In genomic region chr18:32478317-32478716, GRCh38 we compare ENCODE assay signal across 25 cellular contexts. TPM values are rescaled to one million over a fixed set of nuclear protein-coding genes. Genes with fewer than 3 reads are reported as not detected.
"Had no signal": no experiment of that assay in that cellular context is flagged by ENCODE, and none has a peak within 500 bp of the region (broad histone marks: within the 10 kb centered on the region; RNA-seq: fewer than 3 reads in every experiment).

No MANE protein-coding gene starts in this region.

- H3K9me3 ChIP-seq: ascending aorta, body of pancreas, MG63, Peyer's patch had no signal

- H3K27me3 ChIP-seq: ascending aorta, body of pancreas, MG63, Peyer's patch had no signal

- H3K4me3 ChIP-seq: ascending aorta, body of pancreas, MG63, Peyer's patch had no signal

- DNase-seq: activated CD4-positive, alpha-beta memory T cell treated with anti-CD3 and anti-CD28 coated beads for 36 hours; activated CD4-positive, alpha-beta T cell treated with anti-CD3 and anti-CD28 coated beads, Interleukin-2, amount 10 ng/mL, durations not matched to agents 7 days and 5 days; activated CD4-positive, CD25-positive, alpha-beta regulatory T cell; activated CD8-positive, alpha-beta memory T cell treated with anti-CD3 and anti-CD28 coated beads for 24 hours; activated effector memory CD4-positive, alpha-beta T cell treated with anti-CD3 and anti-CD28 coated beads, Interleukin-2, amount 50 U/mL, for 16 hours; activated naive CD4-positive, alpha-beta T cell treated with Interleukin-2 at 50 U/mL for 16 hours; activated naive CD8-positive, alpha-beta T cell treated with anti-CD3 and anti-CD28 coated beads, Interleukin-2, amount 50 U/mL, for 24 hours; activated T-cell treated with anti-CD3 and anti-CD28 coated beads, Interleukin-2, amount 50 U/mL, for 4 hours; amniotic stem cell; body of pancreas; MG63; NCI-H1105; NCI-H1436; NCI-H187; NCI-H2081 treated with DMSO at 0.1 percent for 48 hours; NCI-H345; NCI-H510A treated with DMSO at 0.1 percent for 48 hours; Peyer's patch; SHP77 treated with DMSO at 0.1 percent for 48 hours; T-cell had no signal

- H3K4me1 ChIP-seq: ascending aorta, body of pancreas, Peyer's patch had no signal

- H3K27ac ChIP-seq: ascending aorta, body of pancreas, Peyer's patch, VCaP had no signal

- ATAC-seq: activated naive CD4-positive, alpha-beta T cell treated with anti-CD3 and anti-CD28 coated beads, Interleukin-2, amount 50 U/mL, for 72 hours; activated naive CD8-positive, alpha-beta T cell treated with anti-CD3 and anti-CD28 coated beads, Interleukin-2, amount 50 U/mL, for 24 hours; activated T-cell treated with anti-CD3 and anti-CD28 coated beads, Interleukin-2, amount 50 U/mL, for 4 hours; body of pancreas; T-cell had no signal

- FAIRE-seq: bronchial epithelial cell had no signal

- H3K36me3 ChIP-seq: ascending aorta, MG63, Peyer's patch had no signal

RNA-seq across cellular contexts. Expression of gene GAREM1, which starts 7.6 kb away (rescaled TPM):
- total RNA-seq: activated CD4-positive, alpha-beta T cell treated with anti-CD3 and anti-CD28 coated beads, Interleukin-2, amount 10 ng/mL, durations not matched to agents 7 days and 5 days; activated naive CD4-positive, alpha-beta T cell treated with anti-CD3 and anti-CD28 coated beads, Interleukin-2, amount 50 U/mL, for 72 hours; T-helper 2 cell treated with Interferon-gamma antibody and Interleukin-4, amounts not matched to agents 100 ng/mL and 5 ng/mL, for 36 hours had no signal
